Comparison of ENCODE assay signal across 1 cellular context in genomic region chr9:69192214-69192613, GRCh38.
TF ChIP-seq lines count a peak whose summit lies in the region.

No MANE protein-coding gene starts in this region.

TF ChIP-seq in SK-N-SH, 30 proteins besides CTCF, POLR2A, EP300 and RAD21 (continued from another document):
- TF ChIP-seq MXI1 (IDR thresholded peaks at IDR 0.05; ENCODE audit: low read depth, low read length) (no peak), FOXM1 (IDR thresholded peaks at IDR 0.05; ENCODE audit: low read depth) (no peak), TCF12 (IDR thresholded peaks at IDR 0.05) (no peak), MEF2A (IDR thresholded peaks at IDR 0.05; ENCODE audit: borderline replicate concordance, low read depth) (no peak)
